ENCODE assay signal across 25 cellular contexts in the genomic region with DNA sequence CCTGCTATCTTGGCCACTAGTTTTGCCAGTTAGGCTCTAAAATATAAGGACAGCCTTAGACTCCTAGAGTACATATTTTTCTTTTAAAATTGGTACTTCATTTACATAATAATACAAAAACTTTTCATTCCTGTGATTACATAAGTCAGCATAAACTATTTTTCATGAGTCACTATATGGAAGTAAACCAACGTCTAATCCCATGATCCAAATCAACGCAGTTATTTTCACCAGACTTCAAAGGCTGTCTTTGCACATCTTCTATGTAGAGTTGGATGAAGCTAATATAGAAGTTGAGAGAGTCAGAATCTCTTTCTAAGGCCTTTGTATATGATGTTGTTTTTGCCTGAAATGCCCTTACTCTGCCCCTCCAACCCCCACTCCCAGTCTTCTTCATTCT.
"Had no signal": no experiment of that assay in that cellular context is flagged by ENCODE, and none has a peak within 500 bp of the region (broad histone marks: within the 10 kb centered on the region; RNA-seq: fewer than 3 reads in every experiment).

No MANE protein-coding gene starts in this region.

- H3K4me1 ChIP-seq: left lung, parathyroid adenoma, right atrium auricular region, right lobe of liver, testis had no signal

- H3K27ac Mint-ChIP-seq: naive thymus-derived CD8-positive, alpha-beta T cell; nephron; stimulated activated memory B cell treated with anti-CD40 and anti-IgM and Interleukin-4, amounts not matched to agents 10 μg/mL and 1 μg/mL and 100 μg/mL, for 72 hours had no signal

- H3K27ac ChIP-seq: left lung, lower lobe of right lung, neutrophil, parathyroid adenoma, right atrium auricular region, right lobe of liver, stomach, testis, thyroid gland, transverse colon, upper lobe of right lung had no signal

- H3K9me3 ChIP-seq: neutrophil, right atrium auricular region, right lobe of liver, testis, thyroid gland, upper lobe of right lung had no signal

- H2AFZ ChIP-seq: parathyroid adenoma had no signal

- H3K27me3 Mint-ChIP-seq: stimulated activated memory B cell treated with anti-CD40 and anti-IgM and Interleukin-4, amounts not matched to agents 10 μg/mL and 1 μg/mL and 100 μg/mL, for 72 hours had no signal

- DNase-seq: hippocampal formation; kidney; left colon; left lung; lower lobe of right lung; naive thymus-derived CD8-positive, alpha-beta T cell; occipital lobe; right lobe of liver; stimulated activated CD4-positive, alpha-beta T cell treated with anti-CD3 and anti-CD28 coated beads, Interleukin-1b, Interleukin-23, amount 100 ng/mL, for 48 hours; stimulated activated CD4-positive, alpha-beta T cell treated with anti-CD3 and anti-CD28 coated beads, Interleukin-2, amount 100 ng/mL, for 48 hours; stimulated activated CD4-positive, alpha-beta T cell treated with anti-CD3 and anti-CD28 coated beads, Interleukin-4, amount 100 ng/mL, for 4 hours; stimulated activated CD8-positive, alpha-beta memory T cell treated with anti-CD3 and anti-CD28 coated beads, Interleukin-4, amount 100 ng/mL, for 48 hours; stimulated activated naive CD4-positive, alpha-beta T cell treated with Interleukin-2 at 50 U/mL for 16 hours; stomach; testis; thyroid gland; transverse colon; upper lobe of right lung had no signal

- H3K9ac ChIP-seq: parathyroid adenoma had no signal

- ATAC-seq: naive thymus-derived CD8-positive, alpha-beta T cell; stimulated activated memory B cell treated with anti-CD40 and anti-IgM and Interleukin-4, amounts not matched to agents 10 μg/mL and 1 μg/mL and 100 μg/mL, for 72 hours had no signal

- H3K27me3 ChIP-seq: neutrophil, right atrium auricular region, right lobe of liver, stomach, testis, thyroid gland, transverse colon, upper lobe of right lung had no signal

- H3K4me3 Mint-ChIP-seq: naive thymus-derived CD8-positive, alpha-beta T cell; nephron; neural crest cell; stimulated activated memory B cell treated with anti-CD40 and anti-IgM and Interleukin-4, amounts not matched to agents 10 μg/mL and 1 μg/mL and 100 μg/mL, for 72 hours had no signal

- H3K9me3 Mint-ChIP-seq: nephron; neural crest cell; stimulated activated memory B cell treated with anti-CD40 and anti-IgM and Interleukin-4, amounts not matched to agents 10 μg/mL and 1 μg/mL and 100 μg/mL, for 72 hours had no signal

- H3K4me2 ChIP-seq: smooth muscle cell had no signal

- H3K36me3 ChIP-seq: left lung, lower lobe of right lung, neutrophil, right atrium auricular region, right lobe of liver, stomach, thyroid gland, transverse colon, upper lobe of right lung had no signal

- H3K4me3 ChIP-seq: left lung, lower lobe of right lung, right atrium auricular region, right lobe of liver, smooth muscle cell, stomach, testis, thyroid gland, transverse colon, upper lobe of right lung had no signal

- H3K36me3 Mint-ChIP-seq: stimulated activated memory B cell treated with anti-CD40 and anti-IgM and Interleukin-4, amounts not matched to agents 10 μg/mL and 1 μg/mL and 100 μg/mL, for 72 hours had no signal
